In the genomic region with DNA sequence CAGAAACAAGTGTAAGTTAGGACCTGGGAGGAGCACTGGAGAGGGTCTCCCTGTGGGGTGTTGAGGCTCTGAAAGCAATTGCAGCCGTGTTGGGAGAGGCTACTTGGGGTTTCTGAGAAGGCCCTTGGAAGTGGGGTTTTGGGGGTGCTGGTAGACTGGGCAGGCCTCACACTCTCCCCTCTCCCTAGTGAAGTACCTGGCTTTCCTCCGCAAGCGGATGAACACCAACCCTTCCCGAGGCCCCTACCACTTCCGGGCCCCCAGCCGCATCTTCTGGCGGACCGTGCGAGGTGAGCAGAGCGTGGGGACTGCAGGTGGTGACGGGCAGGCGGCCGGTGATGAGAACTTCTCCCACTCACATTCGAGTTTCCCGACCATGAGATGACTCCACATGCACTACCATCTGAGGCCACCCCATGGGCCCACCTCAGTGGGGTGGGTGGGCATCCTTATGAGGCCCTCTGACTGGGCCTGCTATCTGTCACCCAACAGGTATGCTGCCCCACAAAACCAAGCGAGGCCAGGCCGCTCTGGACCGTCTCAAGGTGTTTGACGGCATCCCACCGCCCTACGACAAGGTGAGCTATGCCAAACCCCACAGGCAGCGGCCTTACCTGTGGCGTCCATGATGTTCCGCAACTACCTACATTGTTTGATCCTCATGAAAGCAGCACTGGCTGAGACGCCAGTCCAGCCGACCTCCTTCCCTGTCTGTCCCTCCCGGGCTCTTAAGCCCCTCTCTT, we compare ENCODE assay signal across 4 cellular contexts. TPM values are rescaled to one million over a fixed set of nuclear protein-coding genes. Genes with fewer than 3 reads are reported as not detected.
DNase-seq lines count a peak whose midpoint lies in the region; ATAC-seq and TF ChIP-seq lines count a peak whose summit lies in the region.

No MANE protein-coding gene starts in this region.

- no peaks in the 10 kb centered on the region for H3K27me3 Mint-ChIP-seq in T-cell
- H3K27me3 Mint-ChIP-seq in neural crest cell (ENCODE audit: low read depth) = peaks cover 23% of the 10 kb centered on the region

- DNase-seq in T-cell (peak in 1 of 34 experiments; percentile 16), neural crest cell (ENCODE audit: low read depth, low spot score) (no peak), NCI-H82 (lab: John Stamatoyannopoulos, UW) (no peak), AML-193 (lab: John Stamatoyannopoulos, UW) (no peak)

- H3K36me3 Mint-ChIP-seq in T-cell (peaks cover 62% of the 10 kb centered on the region), neural crest cell (ENCODE audit: low read depth) (peaks cover 48% of the 10 kb centered on the region)

- TF ChIP-seq CTCF in neural crest cell (conservative IDR thresholded peaks at IDR 0.05) = no peak

- CTCF ChIA-PET in T-cell (lab: Charles Lee) = interaction anchor here in 1 of 2 donors (0.7 kb wide), 1 partner anchor 174 kb away, joined by 3 read pairs; no protein-coding TSS in a partner anchor

- peak overlapping the region; percentile 94 to 96 for H3K27ac Mint-ChIP-seq in T-cell
- H3K27ac Mint-ChIP-seq in neural crest cell (ENCODE audit: unreplicated experiment) = peak overlapping the region; percentile 62

- no peak for ATAC-seq in T-cell (replicated peaks in 1 of 4)

- peak overlapping the region; percentile 99 for H3K4me3 Mint-ChIP-seq in T-cell
- peak overlapping the region; percentile 98 for H3K4me3 Mint-ChIP-seq in neural crest cell

- POLR2A ChIA-PET in T-cell (lab: Charles Lee) = interaction anchor here in 1 of 2 donors (0.6 kb wide), 1 partner anchor 9 kb away, joined by 3 read pairs; no protein-coding TSS in a partner anchor

- H3K9me3 Mint-ChIP-seq in T-cell = no peaks in the 10 kb centered on the region
- H3K9me3 Mint-ChIP-seq in neural crest cell = no peaks in the 10 kb centered on the region

- H3K4me1 Mint-ChIP-seq in T-cell (peaks cover 58 to 74% (median 71%) of the 10 kb centered on the region in 3 donors), neural crest cell (peaks cover 44% of the 10 kb centered on the region)

RNA-seq across cellular contexts. Expression of gene RPL13A, which starts 3.0 kb away (rescaled TPM):
- 1,000 to 10,000 TPM; 5,307 to 6,396 (median 5,878) TPM for total RNA-seq in T-cell
- 2,983 and 3,026 TPM in 2 replicates for total RNA-seq in neural crest cell

RNA-seq across cellular contexts. Expression of gene RPS11, which starts 5.8 kb away (rescaled TPM):
- total RNA-seq in T-cell (1,000 to 10,000 TPM; 2,401 to 3,215 (median 2,914) TPM), neural crest cell (2,365 and 2,591 TPM in 2 replicates)

RNA-seq across cellular contexts. Expression of gene FLT3LG, which starts 16.4 kb away (rescaled TPM):
- total RNA-seq in T-cell (100 to 1,000 TPM; 238 to 356 (median 260) TPM), neural crest cell (0.89 and 1.0 TPM in 2 replicates)

RNA-seq across cellular contexts. Expression of gene FCGRT, which starts 22.0 kb away (rescaled TPM):
- total RNA-seq in T-cell (10 to 100 TPM; 20.3 to 41.5 (median 26.4) TPM), neural crest cell (24.9 and 27.5 TPM in 2 replicates)

RNA-seq across cellular contexts. Expression of gene RCN3, which starts 37.3 kb away (rescaled TPM):
- total RNA-seq in T-cell = 1 to 10 TPM; 1.2 to 5.7 (median 1.3) TPM
- 7.7 and 8.8 TPM in 2 replicates for total RNA-seq in neural crest cell

Comparison
In these comparisons a context has a peak if more than half of its experiments do, and no peak if none do; other contexts are left out.
1. RNA of gene FLT3LG, which starts 16.4 kb away (total RNA-seq): 238 to 356 TPM in T-cell; 0.89 to 1.0 TPM in neural crest cell; every median in the first group is over 100 times any median in the second.